In genomic region chr6:16759646-16760535, GRCh38 we compare ENCODE assay signal across 8 cellular contexts. TPM values are rescaled to one million over a fixed set of nuclear protein-coding genes. Genes with fewer than 3 reads are reported as not detected.
DNase-seq lines count a peak whose midpoint lies in the region; ATAC-seq and TF ChIP-seq lines count a peak whose summit lies in the region.

No MANE protein-coding gene starts in this region.

- H3K4me2 ChIP-seq in OCI-LY1 (ENCODE audit: low read length), result peak overlapping the region; percentile 66

- H3K4me1 ChIP-seq in A673 (ENCODE audit: insufficient read depth, low read length, poor library complexity, severe bottlenecking) (peaks cover 40% of the 10 kb centered on the region), OCI-LY1 (ENCODE audit: insufficient read depth, low read length, severe bottlenecking) (peaks cover 25% of the 10 kb centered on the region), mucosa of stomach (ENCODE audit: control insufficient read depth, insufficient read depth, low read length) (peaks cover 14% of the 10 kb centered on the region)

- peak overlapping the region; percentile 92 for H3K27ac Mint-ChIP-seq in activated T-cell treated with anti-CD3 and anti-CD28 coated beads, Interleukin-2, amount 50 U/mL, for 24 hours

- no peaks in the 10 kb centered on the region for H3K9me3 Mint-ChIP-seq in activated T-cell treated with anti-CD3 and anti-CD28 coated beads, Interleukin-2, amount 50 U/mL, for 24 hours

- H3K9me3 ChIP-seq in A673 (ENCODE audit: low read depth, low read length, poor library complexity, severe bottlenecking) (no peaks in the 10 kb centered on the region), OCI-LY1 (ENCODE audit: low read length) (no peaks in the 10 kb centered on the region), mucosa of stomach (ENCODE audit: control insufficient read depth, low read length) (no peaks in the 10 kb centered on the region)

- H3K27me3 ChIP-seq in A673 (replicated peaks; ENCODE audit: insufficient read depth, low read depth, low read length, poor library complexity) (no peaks in the 10 kb centered on the region), OCI-LY1 (ENCODE audit: insufficient read depth, low read length) (no peaks in the 10 kb centered on the region; the same call in none of the 2 replicates), mucosa of stomach (ENCODE audit: control insufficient read depth, insufficient read depth, low read length) (no peaks in the 10 kb centered on the region)

- no peak for TF ChIP-seq POLR2A in erythroblast (IDR thresholded peaks at IDR 0.05; ENCODE audit: low read length)

- no peaks in the 10 kb centered on the region for H3F3A ChIP-seq in OCI-LY1 (ENCODE audit: insufficient read depth, low read length)

- DNase-seq in A673 (ENCODE audit: low spot score), result peak; percentile 88
- peak; percentile 83 for DNase-seq in activated T-cell treated with anti-CD3 and anti-CD28 coated beads, Interleukin-2, amount 50 U/mL, for 24 hours
- peak; percentile 64 to 70 for DNase-seq in erythroblast (lab: John Stamatoyannopoulos, UW)
- peak; percentile 84 for DNase-seq in stimulated activated CD8-positive, alpha-beta memory T cell treated with anti-CD3 and anti-CD28 coated beads, Interleukin-4, amount 100 ng/mL, for 48 hours

- H3K4me3 Mint-ChIP-seq in activated T-cell treated with anti-CD3 and anti-CD28 coated beads, Interleukin-2, amount 50 U/mL, for 24 hours, result peak overlapping the region; percentile 88

- H3K36me3 ChIP-seq in A673 (ENCODE audit: insufficient read depth, low read length, poor library complexity, severe bottlenecking), result no peaks in the 10 kb centered on the region
- H3K36me3 ChIP-seq in OCI-LY1 (ENCODE audit: insufficient read depth, low read length), result no peaks in the 10 kb centered on the region
- no peaks in the 10 kb centered on the region for H3K36me3 ChIP-seq in mucosa of stomach (ENCODE audit: control insufficient read depth, insufficient read depth, low read length)

- peaks cover 67% of the 10 kb centered on the region for H3K4me1 Mint-ChIP-seq in activated T-cell treated with anti-CD3 and anti-CD28 coated beads, Interleukin-2, amount 50 U/mL, for 24 hours (ENCODE audit: low read depth)

- BruUV-seq in A673 (replicated peaks; lab: Mats Ljungman, UMichigan), result no TSS peak

- H3K27ac ChIP-seq in A673 (ENCODE audit: low read depth, low read length, poor library complexity, severe bottlenecking) (peak overlapping the region; percentile 83), OCI-LY1 (ENCODE audit: low read depth, low read length, poor library complexity, severe bottlenecking) (no peak overlapping the region)

- H3K27me3 Mint-ChIP-seq in activated T-cell treated with anti-CD3 and anti-CD28 coated beads, Interleukin-2, amount 50 U/mL, for 24 hours, result no peaks in the 10 kb centered on the region

- intact Hi-C loops in A673 (cut with micrococcal nuclease; ENCODE audit: unreplicated experiment), result loop anchor here (5.0 to 10.0 kb wide), 4 partner anchors 48 to 348 kb away; no protein-coding TSS in a partner anchor

- peak; percentile 20 for ATAC-seq in GM18861 (IDR thresholded peaks at IDR 0.05; ENCODE audit: unreplicated experiment)
- peak; percentile 31 for ATAC-seq in HG03135 (IDR thresholded peaks at IDR 0.05; ENCODE audit: unreplicated experiment)

- H3K36me3 Mint-ChIP-seq in activated T-cell treated with anti-CD3 and anti-CD28 coated beads, Interleukin-2, amount 50 U/mL, for 24 hours (ENCODE audit: low read depth), result peaks cover 15% of the 10 kb centered on the region

- no peak overlapping the region for H3K9ac ChIP-seq in OCI-LY1 (ENCODE audit: low read length)
- peak overlapping the region; percentile 85 for H3K9ac ChIP-seq in mucosa of stomach (ENCODE audit: low read length)

- POLR2A ChIA-PET in A673 (lab: Charles Lee; ENCODE audit: low non-redundant PET), result no interaction called here

- no peaks in the 10 kb centered on the region for H3K79me2 ChIP-seq in OCI-LY1 (ENCODE audit: insufficient read depth, low read length)

- no peaks in the 10 kb centered on the region for H4K20me1 ChIP-seq in OCI-LY1 (ENCODE audit: insufficient read depth, low read length)

- no peak for TF ChIP-seq CTCF in A673 (conservative IDR thresholded peaks at IDR 0.05; ENCODE audit: low read depth, low read length)
- TF ChIP-seq CTCF in OCI-LY1 (IDR thresholded peaks at IDR 0.05; ENCODE audit: low read length), result no peak

- H3K4me3 ChIP-seq in A673 (ENCODE audit: low read depth, low read length, poor library complexity, severe bottlenecking) (peak overlapping the region; percentile 88), OCI-LY1 (ENCODE audit: low read depth, low read length, poor library complexity, severe bottlenecking) (peak overlapping the region; percentile 50), mucosa of stomach (ENCODE audit: low read length) (peak overlapping the region; percentile 69)

- CTCF ChIA-PET in A673 (lab: Charles Lee), result interaction anchor here (1.0 kb wide), 1 partner anchor 327 kb away, joined by 8 read pairs; no protein-coding TSS in a partner anchor

- H2AFZ ChIP-seq in OCI-LY1 (ENCODE audit: low read length), result no peak overlapping the region

- H3K9me2 ChIP-seq in OCI-LY1 (ENCODE audit: low read depth, low read length), result no peaks in the 10 kb centered on the region

RNA-seq across cellular contexts. Expression of gene ATXN1, which starts 1.4 kb away (rescaled TPM):
- total RNA-seq in A673 (2021), result 25.6 and 25.7 TPM in 2 replicates
